Comparison of ENCODE assay signal across 1 cellular context in the genomic region with DNA sequence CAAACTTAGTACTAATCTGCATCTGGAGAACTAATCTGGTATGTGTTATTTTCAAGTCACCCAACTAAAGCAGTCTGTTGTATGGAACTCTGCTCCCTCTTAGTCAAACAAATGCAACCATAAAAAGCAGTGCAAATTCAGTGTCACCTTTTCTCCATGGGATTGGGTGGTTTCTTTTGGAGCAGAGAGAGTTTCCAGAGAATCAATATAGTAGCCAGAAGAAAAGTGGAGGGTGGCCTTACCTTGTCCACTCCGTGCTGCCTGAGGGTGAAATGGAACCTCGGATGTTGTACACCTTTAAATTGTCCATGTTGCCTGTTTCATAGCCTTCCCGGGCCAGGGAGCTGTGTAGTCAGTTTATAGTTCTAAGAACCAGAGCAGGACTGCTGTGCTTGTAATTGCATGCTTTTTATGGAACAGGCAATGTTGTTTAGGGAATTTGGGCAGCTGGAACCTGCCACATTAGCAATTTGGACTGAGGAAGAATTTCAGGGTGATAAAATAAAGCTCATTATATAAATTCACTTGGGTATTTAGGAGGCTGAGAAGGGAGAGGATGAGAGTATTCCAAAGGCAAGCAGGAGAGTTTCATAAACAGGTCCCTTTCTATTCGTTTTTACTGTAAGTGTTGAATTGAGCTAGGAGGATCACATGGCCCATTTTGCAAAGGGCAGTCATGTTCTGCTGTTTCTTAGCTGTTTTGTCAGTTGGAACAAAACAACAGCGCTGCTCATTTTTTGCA.
TF ChIP-seq lines count a peak whose summit lies in the region.

No MANE protein-coding gene starts in this region.

TF ChIP-seq in HEK293, 187 proteins besides CTCF, POLR2A, EP300 and RAD21 (continued from another document):
- TF ChIP-seq ZNF148 (tag by site-specific recombination; IDR thresholded peaks at IDR 0.05; ENCODE audit: borderline replicate concordance), result no peak
- TF ChIP-seq ZNF10 (tag by site-specific recombination; IDR thresholded peaks at IDR 0.05), result no peak
